Comparison of ENCODE assay signal across 14 cellular contexts in the genomic region with DNA sequence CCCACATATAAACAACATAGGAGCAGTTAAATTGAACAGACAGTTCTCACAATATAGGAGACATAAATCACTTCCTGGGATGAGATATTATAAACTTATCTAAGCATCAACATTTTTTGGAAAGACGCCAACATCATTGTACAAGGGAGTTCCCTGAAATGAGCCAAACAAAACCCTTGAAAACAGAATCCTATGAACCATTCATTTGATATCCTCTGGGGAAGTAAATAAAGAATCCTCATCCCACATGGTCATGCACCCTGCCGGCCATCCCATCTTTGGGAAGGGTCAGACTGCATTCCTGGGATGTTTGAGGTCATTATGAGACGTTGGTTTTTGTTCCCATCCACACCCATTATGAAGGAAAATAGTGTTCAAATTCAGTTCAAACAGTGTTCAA.
DNase-seq lines count a peak whose midpoint lies in the region; ATAC-seq, FAIRE-seq and TF ChIP-seq lines count a peak whose summit lies in the region.
"Had no signal": no experiment of that assay in that cellular context is flagged by ENCODE, and none has a peak within 500 bp of the region (broad histone marks: within the 10 kb centered on the region; RNA-seq: fewer than 3 reads in every experiment).

No MANE protein-coding gene starts in this region.

- H3K27me3 ChIP-seq in iPS-20b (ENCODE audit: insufficient read depth, low read length) = no peaks in the 10 kb centered on the region
- H3K27me3 ChIP-seq: ovary, transverse colon had no signal

- H3K9ac ChIP-seq in iPS-20b (ENCODE audit: low read depth, low read length) = no peak overlapping the region

- peaks cover 8% of the 10 kb centered on the region for H3K4me1 ChIP-seq in iPS-20b (ENCODE audit: insufficient read depth, low read length)

- DNase-seq in A172 (ENCODE audit: low spot score) = peak; percentile 87
- DNase-seq in HTR-8/SVneo (ENCODE audit: insufficient read length, low spot score) = peak; percentile 54
- peak; percentile 78 for DNase-seq in astrocyte of the cerebellum (ENCODE audit: low read depth)
- no peak for DNase-seq in activated CD8-positive, alpha-beta memory T cell treated with anti-CD3 and anti-CD28 coated beads for 24 hours
- DNase-seq in HK-2 (ENCODE audit: unreplicated experiment) = no peak
- DNase-seq: activated CD4-positive, CD25-positive, alpha-beta regulatory T cell; effector CD4-positive, alpha-beta T cell; HFFc6; NCI-H1436; ovary; transverse colon had no signal

- peak overlapping the region; percentile 22 for H3K27ac ChIP-seq in iPS-20b (ENCODE audit: low read length)
- H3K27ac ChIP-seq: ovary, transverse colon had no signal

- H3K4me3 ChIP-seq in astrocyte of the cerebellum (ENCODE audit: low read depth, low read length) (no peak overlapping the region), iPS-20b (ENCODE audit: low read length) (no peak overlapping the region)
- H3K4me3 ChIP-seq: ovary, transverse colon had no signal

- TF ChIP-seq CTCF in astrocyte of the cerebellum (IDR thresholded peaks at IDR 0.05; ENCODE audit: low read depth, low read length, missing control alignments) = no peak

- no peak for FAIRE-seq in HTR-8/SVneo (lab: Jason Lieb, UNC)

- ATAC-seq in HG02852 (IDR thresholded peaks at IDR 0.05; ENCODE audit: unreplicated experiment) = no peak
- ATAC-seq in HG02678 (IDR thresholded peaks at IDR 0.05; ENCODE audit: unreplicated experiment) = no peak

- no peaks in the 10 kb centered on the region for H3K9me3 ChIP-seq in iPS-20b (ENCODE audit: insufficient read depth, low read depth, low read length)
- H3K9me3 ChIP-seq: ovary, transverse colon had no signal

- no peaks in the 10 kb centered on the region for H3K36me3 ChIP-seq in iPS-20b (ENCODE audit: insufficient read depth, low read depth, low read length)
- H3K36me3 ChIP-seq: ovary, transverse colon had no signal

- in situ Hi-C loops in astrocyte of the cerebellum (cut with HindIII; ENCODE audit: low sequenced_read_pairs) = no loop called here

Comparison
In these comparisons a context has a peak if more than half of its experiments do, and no peak if none do; other contexts are left out.
1. DNase-seq: peak in A172 (single experiment), HTR-8/SVneo (single experiment) and astrocyte of the cerebellum (single experiment); none in activated CD8-positive, alpha-beta memory T cell treated with anti-CD3 and anti-CD28 coated beads for 24 hours (single experiment) and HK-2 (single experiment).